ENCODE assay signal across 11 cellular contexts in the genomic region with DNA sequence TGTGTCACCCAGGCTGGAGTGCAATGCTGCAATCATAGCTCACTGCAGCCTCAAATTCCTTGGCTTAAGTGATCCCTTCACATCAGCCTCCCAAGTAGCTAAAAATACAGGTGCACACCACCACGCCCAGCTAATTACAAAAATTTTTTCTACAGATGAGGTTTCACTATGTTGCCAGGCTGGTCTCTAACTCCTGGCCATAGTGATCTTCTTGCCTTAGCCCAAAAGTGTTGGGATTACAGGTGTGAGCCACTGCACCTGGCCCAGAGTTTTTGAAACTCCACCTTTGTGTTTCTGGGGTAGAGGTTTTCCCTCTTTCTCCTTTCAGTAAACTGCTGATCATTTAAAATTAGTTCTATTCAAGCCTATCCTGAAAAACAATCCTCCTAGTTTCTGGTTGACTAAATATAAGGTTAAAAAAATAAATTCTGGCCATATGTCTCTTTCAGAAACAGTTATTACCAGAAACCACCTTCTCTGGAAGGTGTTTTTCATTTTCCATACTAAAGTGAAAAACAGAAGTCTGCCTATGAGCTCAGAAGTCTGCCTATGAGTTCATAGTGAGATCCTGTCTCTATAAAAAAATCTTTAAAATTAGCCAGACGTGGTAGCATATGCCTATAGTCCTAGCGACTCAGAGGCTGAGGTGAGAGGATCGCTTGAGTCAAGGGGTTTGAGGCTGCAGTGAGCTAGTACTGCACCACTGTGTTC.
A peak's percentile ranks its signal among the peaks of the same experiment; 100 is the strongest.
DNase-seq lines count a peak whose midpoint lies in the region; ATAC-seq and TF ChIP-seq lines count a peak whose summit lies in the region.
"Had no signal": no experiment of that assay in that cellular context is flagged by ENCODE, and none has a peak within 500 bp of the region (broad histone marks: within the 10 kb centered on the region; RNA-seq: fewer than 3 reads in every experiment).

No MANE protein-coding gene starts in this region.

- intact Hi-C loops in activated B cell treated with CpG ODN at 0.5 μM for 24 hours (cut with micrococcal nuclease): loop anchor here (2.0 to 10.0 kb wide), 2 partner anchors 62 to 216 kb away; no protein-coding TSS in a partner anchor
- intact Hi-C loops in heart right ventricle (cut with DNase I): loop anchor here in 1 of 10 donors (10.0 kb wide), 1 partner anchor 74 kb away; no protein-coding TSS in a partner anchor
- intact Hi-C loops in Caco-2 (cut with micrococcal nuclease; ENCODE audit: unreplicated experiment): no loop called here

- H3K36me3 ChIP-seq in heart right ventricle (peaks cover 0 to 19% (median 0%) of the 10 kb centered on the region in 9 donors), Caco-2 (ENCODE audit: control insufficient read depth, insufficient read depth, low read length) (no peaks in the 10 kb centered on the region)

- H3K27ac Mint-ChIP-seq in activated B cell treated with CpG ODN at 0.5 μM for 24 hours (peak overlapping the region; percentile 18), type B pancreatic cell (no peak overlapping the region), Caco-2 (ENCODE audit: unreplicated experiment) (no peak overlapping the region)

- no peak overlapping the region for H3K27ac ChIP-seq in heart right ventricle
- H3K27ac ChIP-seq: ascending aorta had no signal

- H3K4me3 Mint-ChIP-seq in activated B cell treated with CpG ODN at 0.5 μM for 24 hours: no peak overlapping the region
- no peak overlapping the region for H3K4me3 Mint-ChIP-seq in type B pancreatic cell
- H3K4me3 Mint-ChIP-seq in Caco-2 (ENCODE audit: unreplicated experiment): no peak overlapping the region

- TF ChIP-seq CTCF in activated B cell treated with CpG ODN at 0.5 μM for 24 hours (IDR thresholded peaks at IDR 0.05): no peak
- TF ChIP-seq CTCF in heart right ventricle (IDR thresholded peaks at IDR 0.05): no peak
- no peak for TF ChIP-seq CTCF in type B pancreatic cell (conservative IDR thresholded peaks at IDR 0.05)
- TF ChIP-seq CTCF in Caco-2 (IDR thresholded peaks at IDR 0.05; ENCODE audit: insufficient read depth in 1 of 2, low read depth in 1 of 2, low read length in 1 of 2, severe bottlenecking in 1 of 2, unreplicated experiment in 1 of 2): no peak

- H3K4me1 Mint-ChIP-seq in activated B cell treated with CpG ODN at 0.5 μM for 24 hours: peaks cover 87% of the 10 kb centered on the region
- peaks cover 6% of the 10 kb centered on the region for H3K4me1 Mint-ChIP-seq in type B pancreatic cell (ENCODE audit: unreplicated experiment)
- H3K4me1 Mint-ChIP-seq in Caco-2 (ENCODE audit: low read depth, unreplicated experiment): no peaks in the 10 kb centered on the region

- peaks cover 0 to 39% (median 11%) of the 10 kb centered on the region in 9 donors for H3K4me1 ChIP-seq in heart right ventricle
- no peaks in the 10 kb centered on the region for H3K4me1 ChIP-seq in Caco-2

- WGBS in heart right ventricle, 2 donors: 93 to 96% methylated on average over 4 of the region's 4 CpGs

- POLR2A ChIA-PET in activated B cell treated with CpG ODN at 0.5 μM for 24 hours (lab: Charles Lee) (interaction anchor here (0.6 to 24.3 kb wide), 5 partner anchors 20 to 75 kb away, joined by 3 to 357 read pairs (median 3); no protein-coding TSS in a partner anchor), Caco-2 (lab: Charles Lee) (no interaction called here)

- no peaks in the 10 kb centered on the region for H3K9me3 ChIP-seq in heart right ventricle
- no peaks in the 10 kb centered on the region for H3K9me3 ChIP-seq in Caco-2
- H3K9me3 ChIP-seq: ascending aorta had no signal

- H3K4me3 ChIP-seq in heart right ventricle: no peak overlapping the region
- no peak overlapping the region for H3K4me3 ChIP-seq in Caco-2 (ENCODE audit: low read depth, low read length)
- H3K4me3 ChIP-seq: ascending aorta had no signal

- DNase-seq in activated B cell treated with CpG ODN at 0.5 μM for 24 hours (no peak), heart right ventricle (no peak), type B pancreatic cell (ENCODE audit: extremely low spot score, unreplicated experiment) (no peak), amygdala (lab: John Stamatoyannopoulos, UW) (no peak), Caco-2 (no peak)
- DNase-seq: mammary epithelial cell, NCI-H526 had no signal

- H3K9me3 Mint-ChIP-seq in activated B cell treated with CpG ODN at 0.5 μM for 24 hours: no peaks in the 10 kb centered on the region
- H3K9me3 Mint-ChIP-seq in type B pancreatic cell: no peaks in the 10 kb centered on the region
- no peaks in the 10 kb centered on the region for H3K9me3 Mint-ChIP-seq in Caco-2 (ENCODE audit: unreplicated experiment)

- no TSS peak for BruUV-seq in Caco-2 (replicated peaks; lab: Mats Ljungman, UMichigan)

- H3K27me3 ChIP-seq in heart right ventricle (no peaks in the 10 kb centered on the region), Caco-2 (replicated peaks; ENCODE audit: control insufficient read depth, insufficient read depth, low read length) (no peaks in the 10 kb centered on the region)
- H3K27me3 ChIP-seq: ascending aorta had no signal

- CTCF ChIA-PET in activated B cell treated with CpG ODN at 0.5 μM for 24 hours (lab: Charles Lee): interaction anchor here (1.2 to 1.5 kb wide), 3 partner anchors 16 to 90 kb away, joined by 3 to 5 read pairs (median 3); no protein-coding TSS in a partner anchor
- CTCF ChIA-PET in Caco-2 (lab: Charles Lee): no interaction called here

- peaks cover 71% of the 10 kb centered on the region for H3K36me3 Mint-ChIP-seq in activated B cell treated with CpG ODN at 0.5 μM for 24 hours (ENCODE audit: low read depth)
- no peaks in the 10 kb centered on the region for H3K36me3 Mint-ChIP-seq in type B pancreatic cell
- H3K36me3 Mint-ChIP-seq in Caco-2 (ENCODE audit: insufficient read depth, unreplicated experiment): no peaks in the 10 kb centered on the region

- no peaks in the 10 kb centered on the region for H3K27me3 Mint-ChIP-seq in activated B cell treated with CpG ODN at 0.5 μM for 24 hours
- no peaks in the 10 kb centered on the region for H3K27me3 Mint-ChIP-seq in type B pancreatic cell
- no peaks in the 10 kb centered on the region for H3K27me3 Mint-ChIP-seq in Caco-2 (ENCODE audit: insufficient read depth, unreplicated experiment)

- peak; percentile 74 for ATAC-seq in GM18502 (IDR thresholded peaks at IDR 0.05; ENCODE audit: poor library complexity, unreplicated experiment)
- peak; percentile 67 for ATAC-seq in GM19372 (IDR thresholded peaks at IDR 0.05; ENCODE audit: low read depth, unreplicated experiment)
- peak; percentile 48 for ATAC-seq in HG02938 (IDR thresholded peaks at IDR 0.05; ENCODE audit: unreplicated experiment)
- ATAC-seq in activated B cell treated with CpG ODN at 0.5 μM for 24 hours (ENCODE audit: low read depth): no peak
- no peak for ATAC-seq in heart right ventricle

Comparison
In these comparisons a context has a peak if more than half of its experiments do, and no peak if none do; other contexts are left out.
1. ATAC-seq: peak in GM18502 (single experiment), GM19372 (single experiment) and HG02938 (single experiment); none in activated B cell treated with CpG ODN at 0.5 μM for 24 hours (single experiment) and heart right ventricle (0 of 8).